1 cellular context compared by ENCODE assay signal in genomic region chr5:177327539-177328522, GRCh38.
TF ChIP-seq lines count a peak whose summit lies in the region.

No MANE protein-coding gene starts in this region.

TF ChIP-seq in SK-N-SH, 30 proteins besides CTCF, POLR2A, EP300 and RAD21:
- TF ChIP-seq NRF1 (IDR thresholded peaks at IDR 0.05; ENCODE audit: low read depth, low read length), result no peak
- no peak for TF ChIP-seq TEAD4 (IDR thresholded peaks at IDR 0.05; ENCODE audit: borderline replicate concordance, insufficient read depth)
- no peak for TF ChIP-seq FOSL2 (IDR thresholded peaks at IDR 0.05; ENCODE audit: borderline replicate concordance, low read depth)
- TF ChIP-seq EZH2phosphoT487 (IDR thresholded peaks at IDR 0.05; ENCODE audit: borderline replicate concordance, low read depth), result no peak
